Comparison of ENCODE assay signal across 9 cellular contexts in genomic region chr5:73120222-73121108, GRCh38. TPM values are rescaled to one million over a fixed set of nuclear protein-coding genes. Genes with fewer than 3 reads are reported as not detected.
DNase-seq lines count a peak whose midpoint lies in the region; ATAC-seq and TF ChIP-seq lines count a peak whose summit lies in the region.
"Had no signal": no experiment of that assay in that cellular context is flagged by ENCODE, and none has a peak within 500 bp of the region (broad histone marks: within the 10 kb centered on the region; RNA-seq: fewer than 3 reads in every experiment).

TSS of gene TMEM171 (plus strand) at chr5:73120575. CDS start at chr5:73123374, 2,799 bp downstream.

- H2AFZ ChIP-seq in PC-3 (ENCODE audit: low read length) = peak within 1 kb of the TSS; percentile 99

- no peaks in the 10 kb centered on the region for H3K9me2 ChIP-seq in PC-3 (replicated peaks; ENCODE audit: low read length)

- no peaks in the 10 kb centered on the region for H3F3A ChIP-seq in PC-3 (ENCODE audit: low read length, unreplicated experiment)

- CTCF ChIA-PET in PC-3 (lab: Charles Lee) = no interaction called here

- H3K4me2 ChIP-seq in PC-3 (ENCODE audit: low read length) = peak within 1 kb of the TSS; percentile 100

- peak within 1 kb of the TSS; percentile 61 for H3K9ac ChIP-seq in PC-3 (ENCODE audit: low read length)

- no peaks in the 10 kb centered on the region for H3K36me3 ChIP-seq in PC-3 (ENCODE audit: low read depth, low read length)
- no peaks in the 10 kb centered on the region for H3K36me3 ChIP-seq in upper lobe of left lung

- no peak for TF ChIP-seq EP300 in upper lobe of left lung (IDR thresholded peaks at IDR 0.05)

- peaks cover 31% of the 10 kb centered on the region for H3K4me1 ChIP-seq in PC-3 (ENCODE audit: insufficient read depth, low read length)
- H3K4me1 ChIP-seq in upper lobe of left lung = peaks cover 7 to 20% (median 15%) of the 10 kb centered on the region in 4 donors

- TF ChIP-seq POLR2A in upper lobe of left lung (IDR thresholded peaks at IDR 0.05) = no peak

- H3K9me3 ChIP-seq in PC-3 (ENCODE audit: low read length) (no peaks in the 10 kb centered on the region), upper lobe of left lung (peaks cover 0 to 4% (median 0%) of the 10 kb centered on the region in 4 donors)

- POLR2A ChIA-PET in PC-3 (lab: Charles Lee; ENCODE audit: unreplicated experiment) = no interaction called here

- TF ChIP-seq CTCF in PC-3 (conservative IDR thresholded peaks at IDR 0.05; ENCODE audit: low read depth, low read length) (no peak), upper lobe of left lung (IDR thresholded peaks at IDR 0.05) (no peak)

- DNase-seq in DMS53 (lab: John Stamatoyannopoulos, UW) (peak; percentile 81), PC-3 (peak; percentile 42), midbrain (lab: John Stamatoyannopoulos, UW) (peak; percentile 6), upper lobe of left lung (peak; percentile 46 to 91)

- intact Hi-C loops in PC-3 (cut with micrococcal nuclease) = no loop called here

- in situ Hi-C loops in endometrial microvascular endothelial cells (cut with HindIII; ENCODE audit: inconsistent ontology term, low pct_unique_long_range_greater_than_20kb, low sequenced_read_pairs) = no loop called here

- no TSS peak for BruUV-seq in PC-3 (replicated peaks; lab: Mats Ljungman, UMichigan)

- H4K20me1 ChIP-seq in PC-3 (ENCODE audit: low read length) = no peaks in the 10 kb centered on the region

- no peak within 1 kb of the TSS for H3K27ac ChIP-seq in PC-3 (ENCODE audit: low read length)
- no peak within 1 kb of the TSS for H3K27ac ChIP-seq in upper lobe of left lung

- H3K4me3 ChIP-seq in PC-3 (ENCODE audit: low read length) (peak within 1 kb of the TSS; percentile 92), upper lobe of left lung (peak within 1 kb of the TSS in 3 of 4 donors; percentile 46 to 58 (median 55))

- 2 to 17% methylated on average over 2 to 68 of the region's 94 CpGs for WGBS in upper lobe of left lung, 2 donors

- no peaks in the 10 kb centered on the region for H3K79me2 ChIP-seq in PC-3 (ENCODE audit: low read length)

- H3K27me3 ChIP-seq in PC-3 (ENCODE audit: low read length) (no peaks in the 10 kb centered on the region), upper lobe of left lung (peaks cover 0 to 14% (median 5%) of the 10 kb centered on the region in 4 donors)

- peak; percentile 79 for ATAC-seq in PC-3
- peak; percentile 64 to 72 for ATAC-seq in upper lobe of left lung (ENCODE audit: low FRiP score in 2 of 2)
- no peak for ATAC-seq in HG02884 (IDR thresholded peaks at IDR 0.05; ENCODE audit: unreplicated experiment)
- no peak for ATAC-seq in HG02852 (IDR thresholded peaks at IDR 0.05; ENCODE audit: unreplicated experiment)
- ATAC-seq in GM19035 (IDR thresholded peaks at IDR 0.05; ENCODE audit: unreplicated experiment) = no peak

RNA-seq across cellular contexts. Expression of gene TMEM171, which starts in this region (rescaled TPM):
- 1.8 and 2.4 TPM in 2 replicates for total RNA-seq in PC-3 (2014; rRNA removed)
- total RNA-seq in endometrial microvascular endothelial cells (ENCODE audit: inconsistent ontology term) = 11.8 TPM
- total RNA-seq in upper lobe of left lung = under 1 TPM in 2 of 6 donors, not detected in 4; 0.34 to 0.57 TPM
- total RNA-seq: mononuclear cell had no signal

Comparison
In these comparisons a context has a peak if more than half of its experiments do, and no peak if none do; other contexts are left out.
1. Peak in DNase-seq, ATAC-seq and H3K4me3 ChIP-seq in upper lobe of left lung; RNA of the gene not detected or under 1 TPM.
2. DNase-seq: peak in every context shown above with its lines; median percentile 81 in DMS53; 68 in upper lobe of left lung; 42 in PC-3; 6 in midbrain.